ENCODE assay signal across 32 cellular contexts in genomic region chr9:123348317-123348992, GRCh38. TPM values are rescaled to one million over a fixed set of nuclear protein-coding genes. Genes with fewer than 3 reads are reported as not detected.
DNase-seq lines count a peak whose midpoint lies in the region; ATAC-seq and TF ChIP-seq lines count a peak whose summit lies in the region.
"Had no signal": no experiment of that assay in that cellular context is flagged by ENCODE, and none has a peak within 500 bp of the region (broad histone marks: within the 10 kb centered on the region; RNA-seq: fewer than 3 reads in every experiment).

No MANE protein-coding gene starts in this region.

- TF ChIP-seq POLR2A in breast epithelium (IDR thresholded peaks at IDR 0.05): no peak

- H2BK5ac ChIP-seq in neuronal stem cell (ENCODE audit: low read length): no peak overlapping the region

- ATAC-seq in SK-N-SH treated with all-trans-retinoic acid at 6 μM for 48 hours: peak; percentile 8; the same call in 1 of the 3 replicates
- ATAC-seq in HG02642 (IDR thresholded peaks at IDR 0.05; ENCODE audit: poor library complexity, unreplicated experiment): no peak
- ATAC-seq: activated CD4-positive, alpha-beta T cell treated with anti-CD3 and anti-CD28 coated beads for 36 hours; activated CD8-positive, alpha-beta T cell treated with anti-CD3 and anti-CD28 coated beads, Interleukin-2, amount 10 ng/mL, durations not matched to agents 7 days and 5 days; GM23338; heart left ventricle had no signal

- no peak overlapping the region for H3K9ac ChIP-seq in neuronal stem cell (ENCODE audit: low read depth, low read length, poor library complexity)

- H3K9me3 ChIP-seq in neuronal stem cell (replicated peaks in 1 of 2; ENCODE audit: control insufficient read depth in 2 of 2, insufficient read depth in 1 of 2, low read depth in 1 of 2, low read length in 2 of 2): peaks cover 0 to 10% of the 10 kb centered on the region in 2 donors
- H3K9me3 ChIP-seq in breast epithelium: no peaks in the 10 kb centered on the region
- H3K9me3 ChIP-seq: colonic mucosa, heart left ventricle, ovary, tibial artery had no signal

- WGBS in neuronal stem cell (ENCODE audit: extremely low coverage in 2 of 2, insufficient read length in 2 of 2, insufficient replicate concordance in 1 of 2), 2 donors: no CpG with 5 or more reads among the region's 9 CpGs

- H3K4me2 ChIP-seq in neuronal stem cell (ENCODE audit: insufficient read depth, low read length, poor library complexity, severe bottlenecking): no peak overlapping the region
- H3K4me2 ChIP-seq: GM23338 had no signal

- H3K18ac ChIP-seq in neuronal stem cell (ENCODE audit: low read length): peak overlapping the region; percentile 12

- no peak overlapping the region for H3K23ac ChIP-seq in neuronal stem cell (ENCODE audit: low read depth, low read length, poor library complexity)

- H3K27ac ChIP-seq in neuronal stem cell (replicated peaks; ENCODE audit: low read length): no peak overlapping the region
- H3K27ac ChIP-seq in breast epithelium: no peak overlapping the region
- H3K27ac ChIP-seq: cardiac muscle cell, colonic mucosa, heart left ventricle, ovary, tibial artery had no signal

- H3K36me3 ChIP-seq in neuronal stem cell (replicated peaks in 1 of 2; ENCODE audit: control insufficient read depth in 2 of 2, insufficient read depth in 2 of 2, low read length in 2 of 2): peaks cover 0 to 4% of the 10 kb centered on the region in 2 donors
- H3K36me3 ChIP-seq in breast epithelium: no peaks in the 10 kb centered on the region
- H3K36me3 ChIP-seq: cardiac muscle cell, colonic mucosa, heart left ventricle, ovary, tibial artery had no signal

- TF ChIP-seq CTCF in breast epithelium (IDR thresholded peaks at IDR 0.05): no peak

- H3K27me3 ChIP-seq in neuronal stem cell (ENCODE audit: control insufficient read depth in 3 of 3, insufficient read depth in 3 of 3, low read depth in 1 of 3, low read length in 3 of 3) (peaks cover 0 to 7% (median 3%) of the 10 kb centered on the region in 3 experiments), breast epithelium (peaks cover 0 to 4% of the 10 kb centered on the region in 2 donors)
- H3K27me3 ChIP-seq: cardiac muscle cell, colonic mucosa, ovary had no signal

- no peak overlapping the region for H4K91ac ChIP-seq in neuronal stem cell (ENCODE audit: low read depth, low read length, poor library complexity)

- H3K14ac ChIP-seq in neuronal stem cell (ENCODE audit: low read length): no peak overlapping the region

- no peak overlapping the region for H2BK12ac ChIP-seq in neuronal stem cell (ENCODE audit: low read length)

- peak; percentile 31 for DNase-seq in NCI-H82 (lab: John Stamatoyannopoulos, UW)
- DNase-seq in NCI-H82 treated with DMSO at 0.1 percent for 48 hours (lab: John Stamatoyannopoulos, UW; ENCODE audit: unreplicated experiment): no peak
- DNase-seq in HuH-7.5 (ENCODE audit: low spot score): peak; percentile 25
- no peak for DNase-seq in neuronal stem cell (ENCODE audit: low spot score)
- no peak for DNase-seq in breast epithelium (ENCODE audit: low spot score in 2 of 2)
- no peak for DNase-seq in NCI-H774 (lab: John Stamatoyannopoulos, UW)
- DNase-seq: activated CD4-positive, alpha-beta T cell treated with anti-CD3 and anti-CD28 coated beads for 36 hours; activated CD8-positive, alpha-beta T cell treated with anti-CD3 and anti-CD28 coated beads, Interleukin-2, amount 10 ng/mL, durations not matched to agents 7 days and 5 days; activated naive CD8-positive, alpha-beta T cell treated with anti-CD3 and anti-CD28 coated beads for 36 hours; aorta; colonic mucosa; DMS79; effector memory CD4-positive, alpha-beta T cell; GF-D8; heart left ventricle; NCI-H1092; NCI-H187; NCI-H526 treated with DMSO at 0.1 percent for 48 hours; ovary; retina; SIG-M5; small intestine; stimulated activated CD4-positive, alpha-beta T cell treated with anti-CD3 and anti-CD28 coated beads, Interleukin-1b, Interleukin-23, amount 100 ng/mL, for 48 hours; tibial artery had no signal

- intact Hi-C loops in breast epithelium (cut with DNase I; ENCODE audit: low total_unique reads): no loop called here

- no peak overlapping the region for H2AK5ac ChIP-seq in neuronal stem cell (ENCODE audit: low read depth, low read length)

- H2BK120ac ChIP-seq in neuronal stem cell (ENCODE audit: low read depth, low read length): no peak overlapping the region

- H3K79me1 ChIP-seq in neuronal stem cell (ENCODE audit: low read depth, low read length): peaks cover 4% of the 10 kb centered on the region

- peaks cover 6 to 12% of the 10 kb centered on the region in 2 donors for H3K4me1 ChIP-seq in neuronal stem cell (ENCODE audit: control insufficient read depth in 2 of 2, insufficient read depth in 1 of 2, low read depth in 1 of 2, low read length in 2 of 2)
- H3K4me1 ChIP-seq in breast epithelium: no peaks in the 10 kb centered on the region
- H3K4me1 ChIP-seq: colonic mucosa had no signal

- H3K4ac ChIP-seq in neuronal stem cell (ENCODE audit: low read length): no peak overlapping the region

- H3K4me3 ChIP-seq in neuronal stem cell (ENCODE audit: low read length in 2 of 2) (no peak overlapping the region), breast epithelium (no peak overlapping the region)
- H3K4me3 ChIP-seq: cardiac muscle cell, colonic mucosa, GM23338, heart left ventricle, ovary, tibial artery had no signal

- no peak overlapping the region for H2BK15ac ChIP-seq in neuronal stem cell (ENCODE audit: low read length)

- H4K8ac ChIP-seq in neuronal stem cell (ENCODE audit: low read depth, low read length): no peak overlapping the region

- H2AFZ ChIP-seq in neuronal stem cell (ENCODE audit: low read length): peak overlapping the region; percentile 50
- H2AFZ ChIP-seq: GM23338 had no signal

TF ChIP-seq in SK-N-SH treated with all-trans-retinoic acid at 6 μM for 48 hours, 23 proteins besides CTCF, POLR2A, EP300 and RAD21 (continues in another document):
- TF ChIP-seq CSDC2 (CRISPR knock-in tag; IDR thresholded peaks at IDR 0.05): no peak
- TF ChIP-seq CREB5 (CRISPR knock-in tag; IDR thresholded peaks at IDR 0.05; ENCODE audit: low read depth): no peak
- TF ChIP-seq GLIS3 (CRISPR knock-in tag; IDR thresholded peaks at IDR 0.05): no peak
- TF ChIP-seq POU6F1 (CRISPR knock-in tag; IDR thresholded peaks at IDR 0.05; ENCODE audit: borderline replicate concordance, low read depth): no peak
- no peak for TF ChIP-seq BACH2 (CRISPR knock-in tag; IDR thresholded peaks at IDR 0.05; ENCODE audit: borderline replicate concordance)
- TF ChIP-seq OSR1 (CRISPR knock-in tag; IDR thresholded peaks at IDR 0.05): no peak
- TF ChIP-seq TSHZ2 (CRISPR knock-in tag; IDR thresholded peaks at IDR 0.05): no peak
- no peak for TF ChIP-seq ARNTL (CRISPR knock-in tag; IDR thresholded peaks at IDR 0.05; ENCODE audit: borderline replicate concordance, low read depth)
- no peak for TF ChIP-seq RARB (CRISPR knock-in tag; IDR thresholded peaks at IDR 0.05)
- no peak for TF ChIP-seq ZNF70 (CRISPR knock-in tag; IDR thresholded peaks at IDR 0.05)
- TF ChIP-seq ZFP3 (CRISPR knock-in tag; IDR thresholded peaks at IDR 0.05): no peak
- no peak for TF ChIP-seq ISL1 (CRISPR knock-in tag; IDR thresholded peaks at IDR 0.05)

RNA-seq across cellular contexts. Expression of gene CRB2, which starts 7.5 kb away (rescaled TPM):
- polyA plus RNA-seq in neuronal stem cell (2013, experiment 1 of 2): 41.7 TPM
- polyA plus RNA-seq in neuronal stem cell (2013, experiment 2 of 2): 41.7 TPM
- total RNA-seq in breast epithelium: 1 to 10 TPM in 1 of 3 donors, under 1 TPM in 1, not detected in 1; under 0.01 to 2.3 TPM
- total RNA-seq: activated CD4-positive, alpha-beta T cell treated with anti-CD3 and anti-CD28 coated beads for 36 hours; activated CD8-positive, alpha-beta T cell treated with anti-CD3 and anti-CD28 coated beads, Interleukin-2, amount 10 ng/mL, durations not matched to agents 7 days and 5 days; activated T-helper 2 cell treated with anti-CD3 and anti-CD28 coated beads, Interferon-gamma antibody, Interleukin-2, Interleukin-4, amounts not matched to agents 10 μg/mL and 5 μg/mL and 100 μg/mL, durations not matched to agents 14 hours and 24 hours and 36 hours; lung microvascular endothelial cell had no signal
- polyA plus RNA-seq: BJ, heart left ventricle, IgD-negative memory B cell had no signal

Comparison
In these comparisons a context has a peak if more than half of its experiments do, and no peak if none do; other contexts are left out.
1. DNase-seq: peak in NCI-H82 (single experiment) and HuH-7.5 (single experiment); none in NCI-H82 treated with DMSO at 0.1 percent for 48 hours (single experiment), neuronal stem cell (single experiment), breast epithelium (0 of 2) and NCI-H774 (single experiment).